1 cellular context compared by ENCODE assay signal in the genomic region with DNA sequence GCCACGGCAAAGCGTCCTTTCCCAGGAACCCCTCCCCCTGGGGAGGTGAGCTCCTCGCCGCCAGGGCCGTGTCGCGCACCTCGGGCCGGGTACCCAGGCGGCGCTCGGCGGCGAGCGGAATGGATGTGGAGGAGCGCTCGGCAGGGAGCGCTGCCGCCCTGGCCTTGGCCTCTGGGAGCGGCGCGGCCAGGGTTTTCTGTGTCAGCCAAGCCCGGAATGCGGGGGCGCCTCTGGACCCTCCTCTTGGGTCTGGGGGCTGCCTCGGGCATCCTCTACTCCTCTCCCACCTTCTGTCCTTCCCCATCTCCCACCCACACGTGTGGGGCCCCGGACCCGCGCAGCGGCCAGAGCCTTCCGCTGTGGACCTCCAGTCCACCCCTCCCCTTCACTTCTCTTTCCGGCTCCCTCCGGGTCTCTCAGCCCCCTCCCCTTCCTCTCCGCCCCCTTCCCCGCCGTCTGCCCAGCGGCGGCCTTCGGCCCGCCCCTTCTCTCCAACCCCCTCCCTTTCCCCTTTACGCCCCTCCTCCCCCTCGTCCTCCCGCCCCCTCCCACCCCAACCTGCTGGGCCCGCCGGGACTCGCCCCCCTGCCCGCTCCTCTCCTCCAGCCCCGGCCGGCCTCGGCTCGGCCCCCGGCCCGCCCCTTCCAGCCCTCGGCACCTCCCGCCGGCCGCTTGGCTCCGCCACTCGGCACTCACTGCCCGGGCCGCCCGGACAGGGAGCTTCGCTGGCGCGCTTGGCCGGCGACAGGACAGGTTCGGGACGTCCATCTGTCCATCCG.
A peak's percentile ranks its signal among the peaks of the same experiment; 100 is the strongest.
TF ChIP-seq lines count a peak whose summit lies in the region.

A gene (plus strand): TSS at position 684 of the 779 bp plus-strand sequence. CDS start 129 bp downstream, outside the sequence.

TF ChIP-seq in K562, 482 proteins besides CTCF, POLR2A, EP300 and RAD21 (continued from another document):
- TF ChIP-seq, protein P1, sequence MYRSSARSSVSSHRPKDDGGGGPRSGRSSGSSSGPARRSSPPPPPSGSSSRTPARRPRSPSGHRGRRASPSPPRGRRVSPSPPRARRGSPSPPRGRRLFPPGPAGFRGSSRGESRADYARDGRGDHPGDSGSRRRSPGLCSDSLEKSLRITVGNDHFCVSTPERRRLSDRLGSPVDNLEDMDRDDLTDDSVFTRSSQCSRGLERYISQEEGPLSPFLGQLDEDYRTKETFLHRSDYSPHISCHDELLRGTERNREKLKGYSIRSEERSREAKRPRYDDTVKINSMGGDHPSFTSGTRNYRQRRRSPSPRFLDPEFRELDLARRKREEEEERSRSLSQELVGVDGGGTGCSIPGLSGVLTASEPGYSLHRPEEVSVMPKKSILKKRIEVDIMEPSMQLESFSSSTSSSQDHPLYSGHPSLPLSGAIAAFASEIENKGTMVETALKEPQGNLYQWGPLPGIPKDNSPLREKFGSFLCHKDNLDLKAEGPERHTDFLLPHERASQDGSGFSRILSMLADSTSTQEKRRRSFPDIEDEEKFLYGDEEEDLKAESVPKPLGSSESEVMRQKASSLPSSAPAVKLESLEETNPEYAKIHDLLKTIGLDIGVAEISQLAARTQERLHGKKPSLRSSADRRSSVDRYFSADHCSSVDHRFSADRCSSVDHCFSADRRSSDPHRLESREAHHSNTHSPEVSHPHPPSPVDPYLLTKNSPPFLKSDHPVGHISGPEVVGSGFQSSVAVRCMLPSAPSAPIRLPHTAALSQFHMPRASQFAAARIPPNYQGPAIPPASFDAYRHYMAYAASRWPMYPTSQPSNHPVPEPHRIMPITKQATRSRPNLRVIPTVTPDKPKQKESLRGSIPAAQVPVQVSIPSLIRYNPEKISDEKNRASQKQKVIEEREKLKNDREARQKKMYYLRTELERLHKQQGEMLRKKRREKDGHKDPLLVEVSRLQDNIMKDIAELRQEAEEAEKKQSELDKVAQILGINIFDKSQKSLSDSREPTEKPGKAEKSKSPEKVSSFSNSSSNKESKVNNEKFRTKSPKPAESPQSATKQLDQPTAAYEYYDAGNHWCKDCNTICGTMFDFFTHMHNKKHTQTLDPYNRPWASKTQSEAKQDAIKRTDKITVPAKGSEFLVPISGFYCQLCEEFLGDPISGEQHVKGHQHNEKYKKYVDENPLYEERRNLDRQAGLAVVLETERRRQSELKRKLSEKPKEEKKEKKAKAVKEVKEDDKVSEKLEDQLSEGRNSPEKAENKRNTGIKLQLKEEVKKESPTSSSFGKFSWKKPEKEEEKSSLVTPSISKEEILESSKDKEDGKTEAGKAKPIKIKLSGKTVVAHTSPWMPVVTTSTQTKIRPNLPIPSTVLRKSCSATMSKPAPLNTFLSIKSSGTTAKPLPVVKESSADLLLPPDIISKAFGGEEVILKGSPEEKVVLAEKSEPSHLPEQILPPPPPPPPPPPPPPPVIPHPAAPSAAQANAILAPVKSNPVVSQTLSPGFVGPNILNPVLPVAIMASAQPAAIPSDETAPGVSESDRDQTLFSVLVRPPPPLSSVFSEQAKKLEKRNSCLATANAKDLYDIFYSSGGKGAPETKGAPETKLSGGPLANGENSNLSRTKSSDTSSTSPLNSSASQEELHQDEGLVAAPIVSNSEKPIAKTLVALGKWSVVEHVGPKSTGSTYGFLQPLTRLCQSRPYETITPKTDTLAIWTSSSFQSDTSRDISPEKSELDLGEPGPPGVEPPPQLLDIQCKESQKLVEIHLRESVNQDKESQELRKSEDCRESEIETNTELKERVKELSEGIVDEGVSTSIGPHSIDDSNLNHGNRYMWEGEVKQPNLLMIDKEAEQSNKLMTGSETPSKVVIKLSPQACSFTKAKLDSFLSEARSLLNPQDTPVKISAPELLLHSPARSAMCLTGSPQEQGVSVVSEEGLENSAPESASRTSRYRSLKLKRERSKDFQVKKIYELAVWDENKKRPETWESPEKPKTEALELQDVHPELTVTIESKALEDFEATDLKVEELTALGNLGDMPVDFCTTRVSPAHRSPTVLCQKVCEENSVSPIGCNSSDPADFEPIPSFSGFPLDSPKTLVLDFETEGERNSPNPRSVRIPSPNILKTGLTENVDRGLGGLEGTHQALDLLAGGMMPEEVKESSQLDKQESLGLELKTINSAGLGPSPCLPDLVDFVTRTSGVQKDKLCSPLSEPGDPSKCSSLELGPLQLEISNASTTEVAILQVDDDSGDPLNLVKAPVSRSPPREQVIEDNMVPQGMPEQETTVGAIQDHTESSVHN (IDR thresholded peaks at IDR 0.05; ENCODE audit: borderline replicate concordance in 1 of 2, low read depth in 1 of 2) = no peak
- TF ChIP-seq, protein P2, sequence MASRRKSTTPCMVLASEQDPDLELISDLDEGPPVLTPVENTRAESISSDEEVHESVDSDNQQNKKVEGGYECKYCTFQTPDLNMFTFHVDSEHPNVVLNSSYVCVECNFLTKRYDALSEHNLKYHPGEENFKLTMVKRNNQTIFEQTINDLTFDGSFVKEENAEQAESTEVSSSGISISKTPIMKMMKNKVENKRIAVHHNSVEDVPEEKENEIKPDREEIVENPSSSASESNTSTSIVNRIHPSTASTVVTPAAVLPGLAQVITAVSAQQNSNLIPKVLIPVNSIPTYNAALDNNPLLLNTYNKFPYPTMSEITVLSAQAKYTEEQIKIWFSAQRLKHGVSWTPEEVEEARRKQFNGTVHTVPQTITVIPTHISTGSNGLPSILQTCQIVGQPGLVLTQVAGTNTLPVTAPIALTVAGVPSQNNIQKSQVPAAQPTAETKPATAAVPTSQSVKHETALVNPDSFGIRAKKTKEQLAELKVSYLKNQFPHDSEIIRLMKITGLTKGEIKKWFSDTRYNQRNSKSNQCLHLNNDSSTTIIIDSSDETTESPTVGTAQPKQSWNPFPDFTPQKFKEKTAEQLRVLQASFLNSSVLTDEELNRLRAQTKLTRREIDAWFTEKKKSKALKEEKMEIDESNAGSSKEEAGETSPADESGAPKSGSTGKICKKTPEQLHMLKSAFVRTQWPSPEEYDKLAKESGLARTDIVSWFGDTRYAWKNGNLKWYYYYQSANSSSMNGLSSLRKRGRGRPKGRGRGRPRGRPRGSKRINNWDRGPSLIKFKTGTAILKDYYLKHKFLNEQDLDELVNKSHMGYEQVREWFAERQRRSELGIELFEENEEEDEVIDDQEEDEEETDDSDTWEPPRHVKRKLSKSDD (conservative IDR thresholded peaks at IDR 0.05; ENCODE audit: low read length) = no peak
- no peak for TF ChIP-seq EHMT2 (IDR thresholded peaks at IDR 0.05)
- TF ChIP-seq ZNF239 (CRISPR knock-in tag; IDR thresholded peaks at IDR 0.05) = no peak
- no peak for TF ChIP-seq SMARCA4 (IDR thresholded peaks at IDR 0.05)
- TF ChIP-seq NFATC3 (IDR thresholded peaks at IDR 0.05) = no peak
- no peak for TF ChIP-seq ZNF23 (CRISPR knock-in tag; IDR thresholded peaks at IDR 0.05)
- no peak for TF ChIP-seq GTF2A2 (tag; IDR thresholded peaks at IDR 0.05)
- TF ChIP-seq SMC3 (conservative IDR thresholded peaks at IDR 0.05; ENCODE audit: insufficient read depth, low read depth, low read length) = peak; percentile 52
- TF ChIP-seq TAF1 (IDR thresholded peaks at IDR 0.05; ENCODE audit: control insufficient read depth, extremely low read depth, insufficient read depth, low read length, severe bottlenecking) = no peak
- no peak for TF ChIP-seq ELF4 (CRISPR knock-in tag; IDR thresholded peaks at IDR 0.05)
- no peak for TF ChIP-seq NFXL1 (CRISPR knock-in tag; IDR thresholded peaks at IDR 0.05)
- TF ChIP-seq HOXB6 (CRISPR knock-in tag; IDR thresholded peaks at IDR 0.05; ENCODE audit: borderline replicate concordance) = no peak
- TF ChIP-seq IFI16 (CRISPR knock-in tag; IDR thresholded peaks at IDR 0.05) = no peak
- TF ChIP-seq FOXM1 (IDR thresholded peaks at IDR 0.05; ENCODE audit: low read depth) = no peak
- no peak for TF ChIP-seq FOXM1 (CRISPR knock-in tag; IDR thresholded peaks at IDR 0.05; ENCODE audit: low read depth)
- TF ChIP-seq ZNF197 (CRISPR knock-in tag; IDR thresholded peaks at IDR 0.05; ENCODE audit: low read depth) = no peak
- TF ChIP-seq ZNF436 (CRISPR knock-in tag; IDR thresholded peaks at IDR 0.05) = no peak
